8 cellular contexts compared by ENCODE assay signal in genomic region chr10:101569838-101570763, GRCh38. TPM values are rescaled to one million over a fixed set of nuclear protein-coding genes. Genes with fewer than 3 reads are reported as not detected.
DNase-seq lines count a peak whose midpoint lies in the region; ATAC-seq and TF ChIP-seq lines count a peak whose summit lies in the region.

No MANE protein-coding gene starts in this region.

- H3K4me1 Mint-ChIP-seq in endodermal cell (peaks cover 9% of the 10 kb centered on the region), mesothelial cell of epicardium (peaks cover 17% of the 10 kb centered on the region)

- H3K9me3 ChIP-seq in endodermal cell (ENCODE audit: control insufficient read depth, low read length) = no peaks in the 10 kb centered on the region

- ATAC-seq in HG03064 (IDR thresholded peaks at IDR 0.05; ENCODE audit: low read depth, unreplicated experiment) = peak; percentile 56

- TF ChIP-seq CTCF in 22Rv1 (IDR thresholded peaks at IDR 0.05) = peak; percentile 90
- peak; percentile 89 for TF ChIP-seq CTCF in GM12875 (IDR thresholded peaks at IDR 0.05; ENCODE audit: borderline replicate concordance, insufficient read depth, low read depth, low read length)
- TF ChIP-seq CTCF in endodermal cell (conservative IDR thresholded peaks at IDR 0.05) = peak; percentile 96
- TF ChIP-seq CTCF in mesothelial cell of epicardium (IDR thresholded peaks at IDR 0.05; ENCODE audit: unreplicated experiment) = peak; percentile 95

- no peaks in the 10 kb centered on the region for H3K36me3 ChIP-seq in endodermal cell (ENCODE audit: control insufficient read depth, insufficient read depth, low read length)

- no peak overlapping the region for H3K27ac Mint-ChIP-seq in endodermal cell
- H3K27ac Mint-ChIP-seq in mesothelial cell of epicardium = peak overlapping the region; percentile 47

- H3K9me3 Mint-ChIP-seq in endodermal cell (peaks cover 4% of the 10 kb centered on the region), mesothelial cell of epicardium (no peaks in the 10 kb centered on the region)

- H3K27me3 Mint-ChIP-seq in endodermal cell (ENCODE audit: insufficient read depth) (peaks cover 78% of the 10 kb centered on the region), mesothelial cell of epicardium (ENCODE audit: low read depth) (peaks cover 68% of the 10 kb centered on the region)

- H3K27ac ChIP-seq in 22Rv1 (no peak overlapping the region), endodermal cell (ENCODE audit: low read depth, low read length) (no peak overlapping the region)

- peak overlapping the region; percentile 42 for H3K9ac ChIP-seq in endodermal cell (ENCODE audit: extremely low read depth, low read length, poor library complexity, severe bottlenecking)

- DNase-seq in NCI-H510A (lab: John Stamatoyannopoulos, UW) (peak; percentile 53), endodermal cell (peak; percentile 92), mesothelial cell of epicardium (ENCODE audit: low spot score in 2 of 2, unreplicated experiment in 2 of 2) (peak; percentile 77 to 89)
- DNase-seq in activated CD8-positive, alpha-beta memory T cell treated with anti-CD3 and anti-CD28 coated beads for 48 hours (ENCODE audit: low read depth in 2 of 3, low spot score in 2 of 3) = peak; percentile 66 to 88 (median 84)
- DNase-seq in stimulated activated CD8-positive, alpha-beta memory T cell treated with anti-CD3 and anti-CD28 coated beads, Interleukin-15, amount 100 ng/mL, for 24 hours (ENCODE audit: low read depth) = peak; percentile 71

- WGBS in endodermal cell (ENCODE audit: insufficient coverage in 1 of 2, insufficient read length in 1 of 2), 2 experiments = 4% methylated on average over 61 of the region's 61 CpGs; no CpG with 5 or more reads in 1 of the 2 experiments

- H3K4me3 ChIP-seq in GM12875 (ENCODE audit: low read depth, low read length) (peak overlapping the region; percentile 56), endodermal cell (ENCODE audit: low read length) (peak overlapping the region; percentile 82)

- peaks cover 69% of the 10 kb centered on the region for H3K27me3 ChIP-seq in endodermal cell (ENCODE audit: control insufficient read depth, insufficient read depth, low read length, poor library complexity, severe bottlenecking)

- H3K36me3 Mint-ChIP-seq in endodermal cell (ENCODE audit: low read depth) (no peaks in the 10 kb centered on the region), mesothelial cell of epicardium (no peaks in the 10 kb centered on the region)

- peak overlapping the region; percentile 60 for H3K4me3 Mint-ChIP-seq in endodermal cell
- peak overlapping the region; percentile 70 for H3K4me3 Mint-ChIP-seq in mesothelial cell of epicardium

- peaks cover 3% of the 10 kb centered on the region for H3K4me1 ChIP-seq in endodermal cell (ENCODE audit: control insufficient read depth, insufficient read depth, low read length)

RNA-seq across cellular contexts. Expression of gene POLL, which starts 18.0 kb away (rescaled TPM):
- total RNA-seq in endodermal cell = 10 to 100 TPM; 51.8 to 59.3 TPM
- 39.0 TPM for polyA plus RNA-seq in endodermal cell (2013, experiment 1 of 2)
- 28.8 TPM for polyA plus RNA-seq in endodermal cell (2013, experiment 2 of 2)
- 44.5 to 47.3 TPM (median 46.6 TPM) in 3 replicates for total RNA-seq in mesothelial cell of epicardium

RNA-seq across cellular contexts. Expression of gene DPCD, which starts 18.0 kb away (rescaled TPM):
- total RNA-seq in endodermal cell = 10 to 100 TPM; 33.3 to 52.0 TPM
- 43.1 TPM for polyA plus RNA-seq in endodermal cell (2013, experiment 1 of 2)
- polyA plus RNA-seq in endodermal cell (2013, experiment 2 of 2) = 46.7 TPM
- 23.0 to 23.8 TPM (median 23.0 TPM) in 3 replicates for total RNA-seq in mesothelial cell of epicardium
